8 cellular contexts compared by ENCODE assay signal in genomic region chr10:53573498-53573897, GRCh38.
"Had no signal": no experiment of that assay in that cellular context is flagged by ENCODE, and none has a peak within 500 bp of the region (broad histone marks: within the 10 kb centered on the region; RNA-seq: fewer than 3 reads in every experiment).

No MANE protein-coding gene starts in this region.

- H3K27ac Mint-ChIP-seq: HFFc6 had no signal

- FAIRE-seq: K562 had no signal

- H3K9ac ChIP-seq: GM23248 had no signal

- ATAC-seq: HCT116, K562 had no signal

- H3K9me3 ChIP-seq: HAP-1 had no signal

- H2AFZ ChIP-seq: GM23248 had no signal

- H3K4me3 Mint-ChIP-seq: HFFc6 had no signal

- H3K4me3 ChIP-seq: GM23248, HAP-1, K562 had no signal

- DNase-seq: GM23248, GOT3, H7, HFFc6, IMR-90 had no signal

- H3K27ac ChIP-seq: GM23248 had no signal

- H3K36me3 ChIP-seq: HAP-1 had no signal
